ENCODE assay signal across 19 cellular contexts in the genomic region with DNA sequence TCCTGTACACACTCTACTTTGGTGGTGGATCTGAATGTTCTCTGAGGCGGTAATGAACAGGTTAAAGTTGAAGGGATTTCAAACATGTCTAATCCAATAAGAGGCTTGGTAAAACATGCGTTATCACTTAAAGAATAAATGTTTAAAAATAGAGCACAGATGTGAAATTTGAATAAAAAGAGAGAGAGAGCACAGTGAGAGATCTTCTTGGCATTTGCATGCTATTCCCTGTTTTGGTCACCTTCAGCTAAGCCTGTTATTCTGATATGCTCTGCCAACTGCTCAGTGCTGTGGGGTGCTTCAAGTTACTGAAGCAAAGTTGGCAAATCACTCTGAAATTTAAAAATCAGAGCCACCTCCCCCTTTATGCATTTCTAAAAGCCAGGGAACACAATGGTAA.
DNase-seq lines count a peak whose midpoint lies in the region; ATAC-seq and TF ChIP-seq lines count a peak whose summit lies in the region.
"Had no signal": no experiment of that assay in that cellular context is flagged by ENCODE, and none has a peak within 500 bp of the region (broad histone marks: within the 10 kb centered on the region; RNA-seq: fewer than 3 reads in every experiment).

No MANE protein-coding gene starts in this region.

- H3K9me3 ChIP-seq in adipocyte (ENCODE audit: control insufficient read depth, low read length), result no peaks in the 10 kb centered on the region
- no peaks in the 10 kb centered on the region for H3K9me3 ChIP-seq in ascending aorta
- H3K9me3 ChIP-seq: sigmoid colon had no signal

- H3K36me3 ChIP-seq in adipocyte (ENCODE audit: control insufficient read depth, insufficient read depth, low read length, severe bottlenecking) (no peaks in the 10 kb centered on the region), ascending aorta (no peaks in the 10 kb centered on the region)
- H3K36me3 ChIP-seq: sigmoid colon had no signal

- H3K4me1 ChIP-seq in adipocyte (ENCODE audit: control insufficient read depth, insufficient read depth, low read length), result no peaks in the 10 kb centered on the region
- no peaks in the 10 kb centered on the region for H3K4me1 ChIP-seq in ascending aorta

- H3K27me3 ChIP-seq in adipocyte (replicated peaks; ENCODE audit: control insufficient read depth, insufficient read depth, low read length) (peaks cover 40% of the 10 kb centered on the region), ascending aorta (no peaks in the 10 kb centered on the region)
- H3K27me3 ChIP-seq: sigmoid colon had no signal

- H3K4me3 ChIP-seq in adipocyte (ENCODE audit: low read length) (no peak overlapping the region), ascending aorta (no peak overlapping the region)
- H3K4me3 ChIP-seq: GM23338, sigmoid colon had no signal

- DNase-seq in adipocyte (ENCODE audit: low read depth) (peak; percentile 57), activated T-cell treated with anti-CD3 and anti-CD28 coated beads for 4 hours (no peak), ascending aorta (ENCODE audit: low spot score in 2 of 2) (no peak), DMS79 (lab: John Stamatoyannopoulos, UW) (no peak)
- DNase-seq: activated CD4-positive, alpha-beta T cell treated with anti-CD3 and anti-CD28 coated beads, Interleukin-2, amount 50 U/mL, for 4 hours; activated naive CD4-positive, alpha-beta T cell treated with Interleukin-2 at 50 U/mL for 16 hours; caudate nucleus; MM.1S; NCI-H226; nephron progenitor cell; sigmoid colon; T-helper 17 cell had no signal

- ATAC-seq in GM18517 (IDR thresholded peaks at IDR 0.05; ENCODE audit: unreplicated experiment) (peak; percentile 77), GM19468 (IDR thresholded peaks at IDR 0.05; ENCODE audit: extremely low read depth, unreplicated experiment) (peak; percentile 24), HG02973 (IDR thresholded peaks at IDR 0.05; ENCODE audit: unreplicated experiment) (peak; percentile 56), HG03175 (IDR thresholded peaks at IDR 0.05; ENCODE audit: unreplicated experiment) (no peak)
- ATAC-seq: T-helper 17 cell had no signal

- intact Hi-C loops in ascending aorta (cut with DNase I), result no loop called here

- no peak for TF ChIP-seq CTCF in ascending aorta (IDR thresholded peaks at IDR 0.05)

- no peak overlapping the region for H3K9ac ChIP-seq in adipocyte (ENCODE audit: low read length)

- H3K27ac ChIP-seq in ascending aorta, result no peak overlapping the region
- H3K27ac ChIP-seq: C4-2B, HL-60, sigmoid colon had no signal
